In the genomic region with DNA sequence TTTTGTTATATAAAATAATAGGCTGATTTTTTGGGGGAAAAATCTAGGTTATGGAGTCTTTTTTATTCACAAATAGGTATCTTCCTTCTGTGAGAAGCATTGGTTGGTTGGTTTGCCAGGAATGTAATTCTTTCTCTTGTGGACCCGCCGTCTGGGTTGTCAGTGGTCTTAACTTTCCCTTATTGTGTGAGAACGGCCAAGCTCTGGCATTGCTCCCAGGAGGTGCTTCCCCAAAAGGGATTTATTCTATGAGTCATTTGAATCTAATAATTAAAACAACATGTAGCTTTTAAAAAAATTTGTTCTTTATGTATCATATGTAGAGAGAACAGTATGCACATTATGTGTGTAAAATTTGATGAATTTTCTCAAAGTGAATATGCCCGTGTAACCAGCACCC, we compare ENCODE assay signal across 2 cellular contexts.
TF ChIP-seq lines count a peak whose summit lies in the region.

No MANE protein-coding gene starts in this region.

TF ChIP-seq in SK-N-SH, 30 proteins besides CTCF, POLR2A, EP300 and RAD21 (continued from another document):
- TF ChIP-seq, protein P1, sequence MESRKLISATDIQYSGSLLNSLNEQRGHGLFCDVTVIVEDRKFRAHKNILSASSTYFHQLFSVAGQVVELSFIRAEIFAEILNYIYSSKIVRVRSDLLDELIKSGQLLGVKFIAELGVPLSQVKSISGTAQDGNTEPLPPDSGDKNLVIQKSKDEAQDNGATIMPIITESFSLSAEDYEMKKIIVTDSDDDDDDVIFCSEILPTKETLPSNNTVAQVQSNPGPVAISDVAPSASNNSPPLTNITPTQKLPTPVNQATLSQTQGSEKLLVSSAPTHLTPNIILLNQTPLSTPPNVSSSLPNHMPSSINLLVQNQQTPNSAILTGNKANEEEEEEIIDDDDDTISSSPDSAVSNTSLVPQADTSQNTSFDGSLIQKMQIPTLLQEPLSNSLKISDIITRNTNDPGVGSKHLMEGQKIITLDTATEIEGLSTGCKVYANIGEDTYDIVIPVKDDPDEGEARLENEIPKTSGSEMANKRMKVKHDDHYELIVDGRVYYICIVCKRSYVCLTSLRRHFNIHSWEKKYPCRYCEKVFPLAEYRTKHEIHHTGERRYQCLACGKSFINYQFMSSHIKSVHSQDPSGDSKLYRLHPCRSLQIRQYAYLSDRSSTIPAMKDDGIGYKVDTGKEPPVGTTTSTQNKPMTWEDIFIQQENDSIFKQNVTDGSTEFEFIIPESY (IDR thresholded peaks at IDR 0.05; ENCODE audit: borderline replicate concordance, low read depth): no peak

TF ChIP-seq in SK-N-SH treated with all-trans-retinoic acid at 6 μM for 48 hours, 23 proteins besides CTCF, POLR2A, EP300 and RAD21 (continued from another document):
- TF ChIP-seq, protein P2, sequence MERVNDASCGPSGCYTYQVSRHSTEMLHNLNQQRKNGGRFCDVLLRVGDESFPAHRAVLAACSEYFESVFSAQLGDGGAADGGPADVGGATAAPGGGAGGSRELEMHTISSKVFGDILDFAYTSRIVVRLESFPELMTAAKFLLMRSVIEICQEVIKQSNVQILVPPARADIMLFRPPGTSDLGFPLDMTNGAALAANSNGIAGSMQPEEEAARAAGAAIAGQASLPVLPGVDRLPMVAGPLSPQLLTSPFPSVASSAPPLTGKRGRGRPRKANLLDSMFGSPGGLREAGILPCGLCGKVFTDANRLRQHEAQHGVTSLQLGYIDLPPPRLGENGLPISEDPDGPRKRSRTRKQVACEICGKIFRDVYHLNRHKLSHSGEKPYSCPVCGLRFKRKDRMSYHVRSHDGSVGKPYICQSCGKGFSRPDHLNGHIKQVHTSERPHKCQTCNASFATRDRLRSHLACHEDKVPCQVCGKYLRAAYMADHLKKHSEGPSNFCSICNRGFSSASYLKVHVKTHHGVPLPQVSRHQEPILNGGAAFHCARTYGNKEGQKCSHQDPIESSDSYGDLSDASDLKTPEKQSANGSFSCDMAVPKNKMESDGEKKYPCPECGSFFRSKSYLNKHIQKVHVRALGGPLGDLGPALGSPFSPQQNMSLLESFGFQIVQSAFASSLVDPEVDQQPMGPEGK (CRISPR knock-in tag; IDR thresholded peaks at IDR 0.05; ENCODE audit: borderline replicate concordance): no peak
- TF ChIP-seq TOX (CRISPR knock-in tag; IDR thresholded peaks at IDR 0.05; ENCODE audit: borderline replicate concordance): no peak
- TF ChIP-seq BACH2 (CRISPR knock-in tag; IDR thresholded peaks at IDR 0.05; ENCODE audit: borderline replicate concordance): no peak
